In the genomic region with DNA sequence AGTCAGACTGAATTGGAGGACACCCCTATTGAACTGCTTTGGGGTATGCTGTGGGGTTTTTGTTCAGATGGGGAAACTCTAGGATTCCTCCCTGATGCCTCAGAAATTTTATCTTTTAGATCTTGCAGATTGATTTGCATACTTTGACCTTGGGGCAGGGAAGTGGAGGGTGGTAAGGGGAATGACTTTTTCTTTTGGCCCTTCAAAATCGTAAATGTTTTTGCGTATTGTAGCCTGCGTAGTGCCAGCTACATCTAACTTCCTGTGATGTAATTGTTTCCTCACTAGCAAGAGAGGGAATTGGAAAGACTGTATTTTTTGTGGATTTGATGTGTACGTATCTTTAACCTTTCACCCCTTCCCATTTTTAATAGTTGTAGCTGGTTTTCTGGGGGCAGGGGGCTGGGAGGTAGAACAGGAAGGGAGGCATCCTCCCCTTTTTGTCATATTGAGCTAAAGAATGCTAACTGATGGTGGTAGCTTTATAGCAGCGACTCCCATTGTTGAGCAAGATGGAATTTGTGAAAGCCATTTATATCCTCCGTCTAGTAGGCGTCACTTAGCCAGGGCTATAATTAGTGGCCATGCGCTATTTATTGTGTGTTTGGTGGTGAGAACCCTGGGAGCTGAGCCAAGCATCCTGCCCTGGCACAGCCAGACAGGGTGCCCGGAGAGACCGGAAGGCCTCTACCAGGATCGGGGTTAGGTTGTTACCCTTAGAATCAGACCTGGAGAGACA, we compare ENCODE assay signal across 1 cellular context.
TF ChIP-seq lines count a peak whose summit lies in the region.

No MANE protein-coding gene starts in this region.

TF ChIP-seq in K562, 482 proteins besides CTCF, POLR2A, EP300 and RAD21:
- TF ChIP-seq, protein P1, sequence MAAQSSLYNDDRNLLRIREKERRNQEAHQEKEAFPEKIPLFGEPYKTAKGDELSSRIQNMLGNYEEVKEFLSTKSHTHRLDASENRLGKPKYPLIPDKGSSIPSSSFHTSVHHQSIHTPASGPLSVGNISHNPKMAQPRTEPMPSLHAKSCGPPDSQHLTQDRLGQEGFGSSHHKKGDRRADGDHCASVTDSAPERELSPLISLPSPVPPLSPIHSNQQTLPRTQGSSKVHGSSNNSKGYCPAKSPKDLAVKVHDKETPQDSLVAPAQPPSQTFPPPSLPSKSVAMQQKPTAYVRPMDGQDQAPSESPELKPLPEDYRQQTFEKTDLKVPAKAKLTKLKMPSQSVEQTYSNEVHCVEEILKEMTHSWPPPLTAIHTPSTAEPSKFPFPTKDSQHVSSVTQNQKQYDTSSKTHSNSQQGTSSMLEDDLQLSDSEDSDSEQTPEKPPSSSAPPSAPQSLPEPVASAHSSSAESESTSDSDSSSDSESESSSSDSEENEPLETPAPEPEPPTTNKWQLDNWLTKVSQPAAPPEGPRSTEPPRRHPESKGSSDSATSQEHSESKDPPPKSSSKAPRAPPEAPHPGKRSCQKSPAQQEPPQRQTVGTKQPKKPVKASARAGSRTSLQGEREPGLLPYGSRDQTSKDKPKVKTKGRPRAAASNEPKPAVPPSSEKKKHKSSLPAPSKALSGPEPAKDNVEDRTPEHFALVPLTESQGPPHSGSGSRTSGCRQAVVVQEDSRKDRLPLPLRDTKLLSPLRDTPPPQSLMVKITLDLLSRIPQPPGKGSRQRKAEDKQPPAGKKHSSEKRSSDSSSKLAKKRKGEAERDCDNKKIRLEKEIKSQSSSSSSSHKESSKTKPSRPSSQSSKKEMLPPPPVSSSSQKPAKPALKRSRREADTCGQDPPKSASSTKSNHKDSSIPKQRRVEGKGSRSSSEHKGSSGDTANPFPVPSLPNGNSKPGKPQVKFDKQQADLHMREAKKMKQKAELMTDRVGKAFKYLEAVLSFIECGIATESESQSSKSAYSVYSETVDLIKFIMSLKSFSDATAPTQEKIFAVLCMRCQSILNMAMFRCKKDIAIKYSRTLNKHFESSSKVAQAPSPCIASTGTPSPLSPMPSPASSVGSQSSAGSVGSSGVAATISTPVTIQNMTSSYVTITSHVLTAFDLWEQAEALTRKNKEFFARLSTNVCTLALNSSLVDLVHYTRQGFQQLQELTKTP (IDR thresholded peaks at IDR 0.05; ENCODE audit: low read depth in 1 of 2, partially characterized antibody in 2 of 2): no peak
- TF ChIP-seq RBM39 (optimal IDR thresholded peaks at IDR 0.05; ENCODE audit: low read depth, low read length) (no peak), SRSF3 (IDR thresholded peaks at IDR 0.05; ENCODE audit: insufficient read depth, low read length) (no peak), ZBTB17 (CRISPR knock-in tag; IDR thresholded peaks at IDR 0.05) (no peak), CHD4 (IDR thresholded peaks at IDR 0.05; ENCODE audit: insufficient read depth, insufficient replicate concordance, low read depth, low read length, poor library complexity, severe bottlenecking) (no peak), TCF7L2 (IDR thresholded peaks at IDR 0.05; ENCODE audit: low read depth, low read length) (no peak), ESRRA (IDR thresholded peaks at IDR 0.05; ENCODE audit: borderline replicate concordance, low read depth) (peak; percentile 75; the same call in 1 of the 2 replicates), ZNF695 (CRISPR knock-in tag; IDR thresholded peaks at IDR 0.05) (no peak)
- TF ChIP-seq, protein P2, sequence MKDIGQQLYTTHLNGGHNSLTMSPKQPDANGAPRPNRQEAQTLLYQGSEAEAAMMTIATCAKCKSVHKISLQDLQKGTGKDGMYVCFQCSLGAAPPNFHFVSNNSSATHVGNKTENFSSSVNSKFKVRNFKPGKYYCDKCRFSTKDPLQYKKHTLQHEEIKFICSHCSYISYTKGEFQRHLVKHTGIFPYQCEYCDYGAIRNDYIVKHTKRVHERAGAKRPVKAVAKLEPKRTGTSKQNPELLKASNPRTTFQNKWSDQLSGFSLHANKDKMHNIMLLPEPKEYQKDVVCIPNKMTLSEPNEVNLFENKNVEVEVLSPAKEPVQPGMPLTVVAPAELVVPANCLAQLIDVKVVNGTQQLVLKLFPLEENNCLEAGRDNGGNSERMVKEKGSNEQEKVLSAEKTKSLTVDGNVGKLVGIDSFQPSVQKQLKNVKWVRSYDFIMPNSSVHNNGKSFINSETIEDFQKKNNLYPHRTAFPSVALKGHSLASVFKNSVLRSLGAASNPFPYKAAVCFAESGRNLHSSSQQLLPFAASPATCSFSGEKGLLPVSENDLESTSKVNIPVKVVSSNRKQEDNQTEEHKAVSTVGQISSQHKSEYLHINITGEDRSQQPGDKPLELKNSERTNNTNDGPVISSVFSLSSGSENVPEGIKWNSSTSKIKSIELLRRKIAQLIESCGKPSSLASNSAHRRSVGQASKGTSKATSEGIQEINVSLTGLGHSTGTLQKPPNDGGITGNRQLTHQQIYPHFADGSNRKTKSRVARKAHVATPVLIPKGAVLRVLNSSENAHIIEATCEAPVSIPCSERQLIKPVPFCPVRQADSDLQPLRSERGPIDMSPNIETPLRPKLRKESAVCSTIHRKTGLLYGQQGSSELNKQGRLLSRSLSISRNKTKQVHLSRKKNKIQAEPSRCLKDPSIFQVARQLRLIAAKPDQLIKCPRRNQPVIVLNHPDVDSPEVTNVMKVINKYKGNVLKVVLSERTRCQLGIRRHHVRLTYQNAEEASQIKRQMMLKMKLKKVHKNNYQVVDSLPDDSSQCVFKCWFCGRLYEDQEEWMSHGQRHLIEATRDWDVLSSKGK (CRISPR knock-in tag; IDR thresholded peaks at IDR 0.05): no peak
TF ChIP-seq in K562: peak in this region for 1.
